2 cellular contexts compared by ENCODE assay signal in genomic region chr15:74032606-74033561, GRCh38.
TF ChIP-seq lines count a peak whose summit lies in the region.

No MANE protein-coding gene starts in this region.

TF ChIP-seq in IMR-90, 13 proteins besides CTCF, POLR2A, EP300 and RAD21:
- TF ChIP-seq SMC3 (IDR thresholded peaks at IDR 0.05; ENCODE audit: low read depth, low read length) (no peak), MAFK (IDR thresholded peaks at IDR 0.05; ENCODE audit: low read depth, low read length) (no peak), USF2 (IDR thresholded peaks at IDR 0.05; ENCODE audit: low read depth, low read length) (no peak), RFX5 (IDR thresholded peaks at IDR 0.05; ENCODE audit: low read depth, low read length) (no peak), CEBPB (IDR thresholded peaks at IDR 0.05; ENCODE audit: low read depth, low read length) (no peak), FOS (IDR thresholded peaks at IDR 0.05; ENCODE audit: low read depth, low read length) (no peak), RCOR1 (IDR thresholded peaks at IDR 0.05; ENCODE audit: insufficient replicate concordance, low read length) (no peak), CHD1 (IDR thresholded peaks at IDR 0.05; ENCODE audit: low read depth, low read length) (no peak), MAZ (IDR thresholded peaks at IDR 0.05; ENCODE audit: borderline replicate concordance, low read depth, low read length) (no peak), BHLHE40 (IDR thresholded peaks at IDR 0.05; ENCODE audit: low read depth, low read length) (no peak), MXI1 (IDR thresholded peaks at IDR 0.05; ENCODE audit: borderline replicate concordance, low read depth, low read length) (no peak), NFE2L2 (IDR thresholded peaks at IDR 0.05; ENCODE audit: low read depth, low read length) (no peak)
- TF ChIP-seq, protein P1, sequence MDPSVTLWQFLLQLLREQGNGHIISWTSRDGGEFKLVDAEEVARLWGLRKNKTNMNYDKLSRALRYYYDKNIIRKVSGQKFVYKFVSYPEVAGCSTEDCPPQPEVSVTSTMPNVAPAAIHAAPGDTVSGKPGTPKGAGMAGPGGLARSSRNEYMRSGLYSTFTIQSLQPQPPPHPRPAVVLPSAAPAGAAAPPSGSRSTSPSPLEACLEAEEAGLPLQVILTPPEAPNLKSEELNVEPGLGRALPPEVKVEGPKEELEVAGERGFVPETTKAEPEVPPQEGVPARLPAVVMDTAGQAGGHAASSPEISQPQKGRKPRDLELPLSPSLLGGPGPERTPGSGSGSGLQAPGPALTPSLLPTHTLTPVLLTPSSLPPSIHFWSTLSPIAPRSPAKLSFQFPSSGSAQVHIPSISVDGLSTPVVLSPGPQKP (IDR thresholded peaks at IDR 0.05; ENCODE audit: borderline replicate concordance, low read depth, low read length): no peak

TF ChIP-seq in K562, 482 proteins besides CTCF, POLR2A, EP300 and RAD21:
- TF ChIP-seq, protein P1 (CRISPR knock-in tag; IDR thresholded peaks at IDR 0.05): no peak
- TF ChIP-seq SPI1 (IDR thresholded peaks at IDR 0.05; ENCODE audit: borderline replicate concordance, low read depth, low read length) (peak; percentile 87), ZNF766 (CRISPR knock-in tag; conservative IDR thresholded peaks at IDR 0.05) (peak; percentile 41; the same call in 1 of the 2 replicates), CSDE1 (IDR thresholded peaks at IDR 0.05) (no peak), POLR2G (IDR thresholded peaks at IDR 0.05; ENCODE audit: low read depth, low read length) (peak; percentile 26; the same call in 1 of the 2 replicates), ZNF12 (CRISPR knock-in tag; IDR thresholded peaks at IDR 0.05) (no peak), PHF8 (IDR thresholded peaks at IDR 0.05; ENCODE audit: borderline replicate concordance, low read length) (no peak)
TF ChIP-seq in K562: peak in this region for 3.
